Comparison of ENCODE assay signal across 27 cellular contexts in genomic region chr7:137875746-137876145, GRCh38. TPM values are rescaled to one million over a fixed set of nuclear protein-coding genes. Genes with fewer than 3 reads are reported as not detected.
DNase-seq lines count a peak whose midpoint lies in the region; ATAC-seq and TF ChIP-seq lines count a peak whose summit lies in the region.
"Had no signal": no experiment of that assay in that cellular context is flagged by ENCODE, and none has a peak within 500 bp of the region (broad histone marks: within the 10 kb centered on the region; RNA-seq: fewer than 3 reads in every experiment).

No MANE protein-coding gene starts in this region.

- TF ChIP-seq CTCF in SK-N-SH (IDR thresholded peaks at IDR 0.05) (no peak), smooth muscle cell (IDR thresholded peaks at IDR 0.05; ENCODE audit: borderline replicate concordance, insufficient read depth, poor library complexity, severe bottlenecking) (no peak), CD14-positive monocyte (IDR thresholded peaks at IDR 0.05) (no peak)

- H3F3A ChIP-seq in SK-N-SH (replicated peaks; ENCODE audit: insufficient read depth), result peaks cover 40% of the 10 kb centered on the region
- peaks cover 23% of the 10 kb centered on the region for H3F3A ChIP-seq in smooth muscle cell (ENCODE audit: low read depth)

- peaks cover 4% of the 10 kb centered on the region; the same call in 1 of the 2 replicates for H3K79me2 ChIP-seq in SK-N-SH (ENCODE audit: insufficient read depth)
- H3K79me2 ChIP-seq in smooth muscle cell (ENCODE audit: low read depth), result no peaks in the 10 kb centered on the region

- intact Hi-C loops in CD14-positive monocyte (cut with micrococcal nuclease), result no loop called here

- H3K36me3 ChIP-seq in SK-N-SH (replicated peaks in 1 of 2; ENCODE audit: control insufficient read depth in 1 of 2, insufficient read depth in 2 of 2, low read length in 1 of 2), result peaks cover 55 to 67% of the 10 kb centered on the region in 2 experiments
- peaks cover 25% of the 10 kb centered on the region for H3K36me3 ChIP-seq in adipocyte (ENCODE audit: control insufficient read depth, insufficient read depth, low read length, severe bottlenecking)
- no peaks in the 10 kb centered on the region for H3K36me3 ChIP-seq in smooth muscle cell (ENCODE audit: low read depth)

- H3K27me3 ChIP-seq in SK-N-SH (ENCODE audit: insufficient read depth), result no peaks in the 10 kb centered on the region
- no peaks in the 10 kb centered on the region for H3K27me3 ChIP-seq in adipocyte (replicated peaks; ENCODE audit: control insufficient read depth, insufficient read depth, low read length)
- H3K27me3 ChIP-seq in smooth muscle cell (ENCODE audit: low read depth), result no peaks in the 10 kb centered on the region
- H3K27me3 ChIP-seq: ascending aorta, testis had no signal

- H3K27ac Mint-ChIP-seq in CD14-positive monocyte, result no peak overlapping the region
- H3K27ac Mint-ChIP-seq: activated naive CD8-positive, alpha-beta T cell; CD4-positive, alpha-beta memory T cell had no signal

- H3K9me2 ChIP-seq in SK-N-SH, result no peaks in the 10 kb centered on the region

- H3K4me3 ChIP-seq in SK-N-SH (ENCODE audit: low read depth in 2 of 2, low read length in 1 of 2) (no peak overlapping the region), adipocyte (ENCODE audit: low read length) (no peak overlapping the region), smooth muscle cell (no peak overlapping the region)
- H3K4me3 ChIP-seq: ascending aorta, left ventricle myocardium inferior, testis had no signal

- H3K27ac ChIP-seq in SK-N-SH (ENCODE audit: low read depth in 2 of 2, low read length in 1 of 2) (peak overlapping the region; percentile 75 to 97), smooth muscle cell (ENCODE audit: low read depth) (peak overlapping the region; percentile 97)
- H3K27ac ChIP-seq: VCaP had no signal

- POLR2A ChIA-PET in SK-N-SH (lab: Yijun Ruan, JAX), result no interaction called here

- H3K9ac ChIP-seq in SK-N-SH, result peak overlapping the region; percentile 52
- H3K9ac ChIP-seq in adipocyte (ENCODE audit: low read length), result peak overlapping the region; percentile 78
- no peak overlapping the region for H3K9ac ChIP-seq in smooth muscle cell (ENCODE audit: low read depth)

- H4K20me1 ChIP-seq in SK-N-SH (ENCODE audit: insufficient read depth) (no peaks in the 10 kb centered on the region), smooth muscle cell (ENCODE audit: low read depth) (no peaks in the 10 kb centered on the region)

- ATAC-seq in SK-N-SH treated with all-trans-retinoic acid at 6 μM for 48 hours (no peak), HG03565 (IDR thresholded peaks at IDR 0.05; ENCODE audit: unreplicated experiment) (no peak)
- ATAC-seq: Panc1 had no signal

- H3K4me3 Mint-ChIP-seq in CD14-positive monocyte, result no peak overlapping the region
- H3K4me3 Mint-ChIP-seq: activated naive CD8-positive, alpha-beta T cell; CD4-positive, alpha-beta memory T cell had no signal

- peaks cover 0 to 2% (median 0%) of the 10 kb centered on the region in 7 donors for H3K9me3 Mint-ChIP-seq in CD14-positive monocyte
- H3K9me3 Mint-ChIP-seq: CD4-positive, alpha-beta memory T cell had no signal

- TF ChIP-seq EP300 in SK-N-SH (IDR thresholded peaks at IDR 0.05; ENCODE audit: borderline replicate concordance in 1 of 2, low read depth in 1 of 2, low read length in 1 of 2), result no peak

- H2AFZ ChIP-seq in SK-N-SH (ENCODE audit: low read depth) (no peak overlapping the region), smooth muscle cell (ENCODE audit: low read depth) (no peak overlapping the region)

- DNase-seq in SK-N-SH, result no peak
- DNase-seq in adipocyte (ENCODE audit: low read depth), result no peak
- peak; percentile 71 for DNase-seq in left kidney (ENCODE audit: low read depth, low spot score)
- no peak for DNase-seq in smooth muscle cell (lab: John Stamatoyannopoulos, UW; ENCODE audit: unreplicated experiment)
- DNase-seq in EL, result no peak
- no peak for DNase-seq in CD14-positive monocyte (ENCODE audit: low spot score)
- DNase-seq: 8988T; activated CD4-positive, alpha-beta T cell treated with anti-CD3 and anti-CD28 coated beads for 48 hours; activated T-cell treated with anti-CD3 and anti-CD28 coated beads for 4 hours; CD4-positive, alpha-beta memory T cell; central memory CD4-positive, alpha-beta T cell; HCEC 1CT; left ventricle myocardium inferior; NCI-H1436 treated with DMSO at 0.1 percent for 48 hours; NCI-H345; NCI-H748 treated with DMSO at 0.1 percent for 48 hours; SHP77 treated with DMSO at 0.1 percent for 48 hours; stimulated activated naive CD4-positive, alpha-beta T cell treated with Interleukin-2 at 50 U/mL for 16 hours; SW 1271; T-helper 9 cell; testis had no signal

- no peaks in the 10 kb centered on the region for H3K4me1 Mint-ChIP-seq in CD14-positive monocyte
- H3K4me1 Mint-ChIP-seq: CD4-positive, alpha-beta memory T cell had no signal

- WGBS in SK-N-SH (ENCODE audit: low lambda C conversion rate), result 93% methylated on average over 4 of the region's 4 CpGs
- WGBS in smooth muscle cell (ENCODE audit: low lambda C conversion rate), result 68% methylated on average over 4 of the region's 4 CpGs

- CTCF ChIA-PET in SK-N-SH (lab: Yijun Ruan, JAX), result interaction anchor here (1.0 to 1.5 kb wide), 3 partner anchors 133 to 270 kb away, joined by 3 to 7 read pairs (median 6); no protein-coding TSS in a partner anchor

- TF ChIP-seq RAD21 in SK-N-SH (IDR thresholded peaks at IDR 0.05; ENCODE audit: low read length), result no peak

- peak overlapping the region; percentile 37 for H3K4me2 ChIP-seq in SK-N-SH
- no peak overlapping the region for H3K4me2 ChIP-seq in smooth muscle cell

- H3K9me3 ChIP-seq in SK-N-SH (no peaks in the 10 kb centered on the region), adipocyte (ENCODE audit: control insufficient read depth, low read length) (no peaks in the 10 kb centered on the region), smooth muscle cell (replicated peaks; ENCODE audit: low read depth) (no peaks in the 10 kb centered on the region)
- H3K9me3 ChIP-seq: ascending aorta, left ventricle myocardium inferior, testis had no signal

- H3K4me1 ChIP-seq in SK-N-SH (ENCODE audit: control insufficient read depth in 1 of 2, insufficient read depth in 2 of 2, low read depth in 1 of 2, low read length in 1 of 2), result peaks cover 19 to 43% of the 10 kb centered on the region in 2 experiments
- H3K4me1 ChIP-seq in adipocyte (ENCODE audit: control insufficient read depth, insufficient read depth, low read length), result peaks cover 87% of the 10 kb centered on the region
- peaks cover 47% of the 10 kb centered on the region for H3K4me1 ChIP-seq in smooth muscle cell (ENCODE audit: low read depth)

- H3K36me3 Mint-ChIP-seq in CD14-positive monocyte, result peaks cover 80 to 89% of the 10 kb centered on the region in 2 donors

- H3K27me3 Mint-ChIP-seq in CD14-positive monocyte (ENCODE audit: low read depth in 3 of 3), result no peaks in the 10 kb centered on the region
- H3K27me3 Mint-ChIP-seq: activated naive CD8-positive, alpha-beta T cell; CD4-positive, alpha-beta memory T cell had no signal

TF ChIP-seq in SK-N-SH, 30 proteins besides CTCF, POLR2A, EP300 and RAD21 (continues in another document):
- TF ChIP-seq YY1 (IDR thresholded peaks at IDR 0.05; ENCODE audit: low read depth) (no peak), RCOR1 (IDR thresholded peaks at IDR 0.05; ENCODE audit: low read length) (no peak), MEF2A (IDR thresholded peaks at IDR 0.05; ENCODE audit: borderline replicate concordance, low read depth) (no peak), SIN3A (IDR thresholded peaks at IDR 0.05; ENCODE audit: borderline replicate concordance, low read depth, low read length) (no peak), TEAD4 (IDR thresholded peaks at IDR 0.05; ENCODE audit: borderline replicate concordance, insufficient read depth) (no peak), MXI1 (IDR thresholded peaks at IDR 0.05; ENCODE audit: low read depth, low read length) (no peak), GABPA (IDR thresholded peaks at IDR 0.05; ENCODE audit: low read depth) (no peak), ELF1 (IDR thresholded peaks at IDR 0.05) (no peak), FOXJ3 (CRISPR knock-in tag; IDR thresholded peaks at IDR 0.05) (no peak), GATA2 (CRISPR knock-in tag; IDR thresholded peaks at IDR 0.05) (no peak), TCF12 (IDR thresholded peaks at IDR 0.05) (no peak)
- TF ChIP-seq, protein P1, sequence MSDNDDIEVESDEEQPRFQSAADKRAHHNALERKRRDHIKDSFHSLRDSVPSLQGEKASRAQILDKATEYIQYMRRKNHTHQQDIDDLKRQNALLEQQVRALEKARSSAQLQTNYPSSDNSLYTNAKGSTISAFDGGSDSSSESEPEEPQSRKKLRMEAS (IDR thresholded peaks at IDR 0.05; ENCODE audit: low read depth), result no peak

TF ChIP-seq in SK-N-SH treated with all-trans-retinoic acid at 6 μM for 48 hours, 23 proteins besides CTCF, POLR2A, EP300 and RAD21 (continues in another document):
- TF ChIP-seq ISL1 (CRISPR knock-in tag; IDR thresholded peaks at IDR 0.05) (no peak), TOX (CRISPR knock-in tag; IDR thresholded peaks at IDR 0.05; ENCODE audit: borderline replicate concordance) (no peak), PPARA (CRISPR knock-in tag; IDR thresholded peaks at IDR 0.05; ENCODE audit: borderline replicate concordance) (no peak), ESRRG (CRISPR knock-in tag; IDR thresholded peaks at IDR 0.05) (no peak), TCF4 (CRISPR knock-in tag; IDR thresholded peaks at IDR 0.05; ENCODE audit: borderline replicate concordance) (no peak), OSR1 (CRISPR knock-in tag; IDR thresholded peaks at IDR 0.05) (no peak), ZFP30 (CRISPR knock-in tag; IDR thresholded peaks at IDR 0.05) (no peak), ZNF8 (CRISPR knock-in tag; IDR thresholded peaks at IDR 0.05) (no peak)
- TF ChIP-seq, protein P2, sequence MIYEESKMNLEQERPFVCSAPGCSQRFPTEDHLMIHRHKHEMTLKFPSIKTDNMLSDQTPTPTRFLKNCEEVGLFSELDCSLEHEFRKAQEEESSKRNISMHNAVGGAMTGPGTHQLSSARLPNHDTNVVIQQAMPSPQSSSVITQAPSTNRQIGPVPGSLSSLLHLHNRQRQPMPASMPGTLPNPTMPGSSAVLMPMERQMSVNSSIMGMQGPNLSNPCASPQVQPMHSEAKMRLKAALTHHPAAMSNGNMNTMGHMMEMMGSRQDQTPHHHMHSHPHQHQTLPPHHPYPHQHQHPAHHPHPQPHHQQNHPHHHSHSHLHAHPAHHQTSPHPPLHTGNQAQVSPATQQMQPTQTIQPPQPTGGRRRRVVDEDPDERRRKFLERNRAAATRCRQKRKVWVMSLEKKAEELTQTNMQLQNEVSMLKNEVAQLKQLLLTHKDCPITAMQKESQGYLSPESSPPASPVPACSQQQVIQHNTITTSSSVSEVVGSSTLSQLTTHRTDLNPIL (CRISPR knock-in tag; IDR thresholded peaks at IDR 0.05; ENCODE audit: low read depth), result no peak

RNA-seq across cellular contexts. Expression of gene DGKI, which starts 29.0 kb away (rescaled TPM):
- polyA plus RNA-seq in SK-N-SH (2012; rRNA removed), result 1.3 and 1.4 TPM in 2 replicates
- 0.80 and 0.97 TPM in 2 replicates for polyA plus RNA-seq in SK-N-SH (2012; cell fraction: cytosol; rRNA removed)
- 2.6 and 4.5 TPM in 2 replicates for polyA plus RNA-seq in SK-N-SH (2012; cell fraction: nucleus; rRNA removed)
- total RNA-seq in smooth muscle cell, result 3.5 and 6.2 TPM in 2 replicates
- polyA plus RNA-seq in smooth muscle cell, result 1.6 and 2.5 TPM in 2 replicates
- not detected for polyA plus RNA-seq in CD14-positive monocyte
- polyA plus RNA-seq: CD4-positive, alpha-beta memory T cell had no signal
